15 cellular contexts compared by ENCODE assay signal in genomic region chr19:3073931-3074595, GRCh38. TPM values are rescaled to one million over a fixed set of nuclear protein-coding genes. Genes with fewer than 3 reads are reported as not detected.
DNase-seq lines count a peak whose midpoint lies in the region; ATAC-seq and TF ChIP-seq lines count a peak whose summit lies in the region.
"Had no signal": no experiment of that assay in that cellular context is flagged by ENCODE, and none has a peak within 500 bp of the region (broad histone marks: within the 10 kb centered on the region; RNA-seq: fewer than 3 reads in every experiment).

No MANE protein-coding gene starts in this region.

- no peak for TF ChIP-seq POLR2A in esophagus muscularis mucosa (IDR thresholded peaks at IDR 0.05; ENCODE audit: low read depth)
- TF ChIP-seq POLR2A in gastrocnemius medialis (IDR thresholded peaks at IDR 0.05) = no peak

- H3K4me1 ChIP-seq in esophagus muscularis mucosa (peaks cover 9 to 25% (median 11%) of the 10 kb centered on the region in 4 donors), gastrocnemius medialis (peaks cover 9 to 11% of the 10 kb centered on the region in 2 donors)
- H3K4me1 ChIP-seq: A549 had no signal

- ATAC-seq in gastrocnemius medialis = no peak
- no peak for ATAC-seq in HG02981 (IDR thresholded peaks at IDR 0.05; ENCODE audit: unreplicated experiment)
- ATAC-seq: activated T-helper 17 cell treated with anti-CD3 and anti-CD28 coated beads, Interleukin-2, amount 50 U/mL, for 72 hours had no signal

- no peaks in the 10 kb centered on the region for H3K9me3 ChIP-seq in esophagus muscularis mucosa
- H3K9me3 ChIP-seq in gastrocnemius medialis = no peaks in the 10 kb centered on the region
- H3K9me3 ChIP-seq: A549, MG63, tibial artery had no signal

- in situ Hi-C loops in gastrocnemius medialis (cut with MboI; ENCODE audit: low sequenced_read_pairs in 4 of 4) = loop anchor here in 1 of 4 donors (25.0 kb wide), 1 partner anchor 112 kb away; no protein-coding TSS in a partner anchor

- WGBS in esophagus muscularis mucosa = 58% methylated on average over 7 of the region's 8 CpGs

- TF ChIP-seq CTCF in esophagus muscularis mucosa (IDR thresholded peaks at IDR 0.05) = peak in 2 of 3 experiments; percentile 4 to 19
- peak in 1 of 5 experiments; percentile 19 for TF ChIP-seq CTCF in gastrocnemius medialis (IDR thresholded peaks at IDR 0.05 in 4 of 5, conservative IDR thresholded peaks at IDR 0.05 in 1 of 5)

- H3K36me3 ChIP-seq in esophagus muscularis mucosa (no peaks in the 10 kb centered on the region), gastrocnemius medialis (no peaks in the 10 kb centered on the region)
- H3K36me3 ChIP-seq: MG63, tibial artery had no signal

- H3K4me3 ChIP-seq in esophagus muscularis mucosa (no peak overlapping the region), gastrocnemius medialis (no peak overlapping the region)
- H3K4me3 ChIP-seq: A549, MG63, SK-N-MC, tibial artery had no signal

- no peak for TF ChIP-seq EP300 in esophagus muscularis mucosa (IDR thresholded peaks at IDR 0.05)

- H3K27me3 ChIP-seq in esophagus muscularis mucosa (no peaks in the 10 kb centered on the region), gastrocnemius medialis (no peaks in the 10 kb centered on the region)
- H3K27me3 ChIP-seq: MG63, tibial artery had no signal

- DNase-seq in NCI-H1436 (lab: John Stamatoyannopoulos, UW) (peak; percentile 48), NCI-H1436 treated with DMSO at 0.1 percent for 48 hours (lab: John Stamatoyannopoulos, UW) (no peak), RKO (ENCODE audit: low spot score) (peak; percentile 49), esophagus muscularis mucosa (ENCODE audit: extremely low spot score) (no peak), gastrocnemius medialis (no peak), SW 1271 (lab: John Stamatoyannopoulos, UW) (no peak), NCI-H526 treated with DMSO at 0.1 percent for 48 hours (lab: John Stamatoyannopoulos, UW) (no peak)
- DNase-seq: immature natural killer cell, MG63 had no signal

- intact Hi-C loops in esophagus muscularis mucosa (cut with DNase I) (loop anchor here (5.0 kb wide), 1 partner anchor 33 kb away; no protein-coding TSS in a partner anchor), gastrocnemius medialis (cut with DNase I; ENCODE audit: low total_unique reads) (loop anchor here (1.0 to 2.0 kb wide), 2 partner anchors 21 to 38 kb away; partner anchors contain the start of gene GNA11)

- H3K27ac ChIP-seq in esophagus muscularis mucosa (replicated peaks in 1 of 4) (peak overlapping the region in 1 of 4 donors; percentile 32), gastrocnemius medialis (peak overlapping the region; percentile 69 to 75 (median 72))
- H3K27ac ChIP-seq: A549, HL-60, SK-N-MC, tibial artery had no signal

RNA-seq across cellular contexts. Expression of gene TLE5, which starts 11.8 kb away (rescaled TPM):
- total RNA-seq in esophagus muscularis mucosa (100 to 1,000 TPM; 657 to 947 (median 804) TPM), gastrocnemius medialis (100 to 1,000 TPM; 437 to 686 (median 474) TPM)

RNA-seq across cellular contexts. Expression of gene GNA11, which starts 20.1 kb away (rescaled TPM):
- 100 to 1,000 TPM in 3 of 4 donors, 10 to 100 TPM in 1; 90.5 to 169 (median 119) TPM for total RNA-seq in esophagus muscularis mucosa
- 10 to 100 TPM; 38.3 to 72.5 (median 68.5) TPM for total RNA-seq in gastrocnemius medialis

RNA-seq across cellular contexts. Expression of gene TLE2, which starts 45.0 kb away (rescaled TPM):
- total RNA-seq in esophagus muscularis mucosa (10 to 100 TPM; 34.0 to 51.2 (median 44.1) TPM), gastrocnemius medialis (10 to 100 TPM; 26.1 to 48.5 (median 45.2) TPM)

Comparison
In these comparisons a context has a peak if more than half of its experiments do, and no peak if none do; other contexts are left out.
1. DNase-seq: peak in NCI-H1436 (single experiment) and RKO (single experiment); none in NCI-H1436 treated with DMSO at 0.1 percent for 48 hours (single experiment), esophagus muscularis mucosa (single experiment), gastrocnemius medialis (0 of 2), SW 1271 (0 of 2) and NCI-H526 treated with DMSO at 0.1 percent for 48 hours (single experiment).